In the genomic region with DNA sequence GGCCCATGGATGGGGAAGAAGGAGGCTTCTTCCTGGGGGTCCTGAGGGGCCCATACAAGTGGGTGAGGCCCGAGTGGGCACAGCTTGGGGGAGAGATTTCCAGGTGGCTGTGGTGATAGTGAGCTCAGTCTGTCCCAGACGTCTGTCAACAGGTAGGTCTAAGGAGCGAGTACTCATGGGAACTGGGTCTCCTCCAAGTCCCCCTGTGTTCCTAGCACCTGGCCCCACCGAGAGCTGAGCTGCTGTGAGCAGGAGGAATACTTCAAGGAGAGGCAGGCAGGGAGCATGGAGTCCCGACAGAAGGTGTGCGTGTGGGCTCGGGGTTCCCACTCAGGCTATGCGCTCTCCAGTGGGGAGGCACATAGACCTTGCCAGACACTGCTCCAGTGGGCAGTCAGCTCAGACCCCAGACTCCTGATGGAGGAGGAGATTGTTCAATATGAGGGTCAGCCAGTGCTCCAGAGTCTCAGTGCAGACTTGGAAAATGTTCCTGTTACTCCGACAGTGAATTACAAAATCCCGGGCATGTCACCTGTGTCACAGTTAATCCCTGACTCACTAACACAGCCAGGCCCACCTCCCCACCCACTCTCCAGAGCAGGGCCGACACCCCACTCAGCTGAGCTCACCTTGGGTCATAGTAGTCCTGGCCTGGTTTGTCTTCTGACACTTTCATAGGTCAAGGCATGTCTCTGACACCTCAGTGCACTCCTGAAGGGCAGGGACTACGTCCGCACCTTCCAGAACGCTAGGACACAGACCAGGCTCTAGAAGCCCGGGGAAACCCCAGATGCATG, we compare ENCODE assay signal across 22 cellular contexts. TPM values are rescaled to one million over a fixed set of nuclear protein-coding genes. Genes with fewer than 3 reads are reported as not detected.
A peak's percentile ranks its signal among the peaks of the same experiment; 100 is the strongest.
DNase-seq lines count a peak whose midpoint lies in the region; ATAC-seq, FAIRE-seq and TF ChIP-seq lines count a peak whose summit lies in the region.
"Had no signal": no experiment of that assay in that cellular context is flagged by ENCODE, and none has a peak within 500 bp of the region (broad histone marks: within the 10 kb centered on the region; RNA-seq: fewer than 3 reads in every experiment).

No MANE protein-coding gene starts in this region.

- ATAC-seq in HepG2 (no peak), GM19463 (IDR thresholded peaks at IDR 0.05; ENCODE audit: unreplicated experiment) (no peak)
- ATAC-seq: HCT116, K562 had no signal

- peaks cover 9 to 13% of the 10 kb centered on the region in 2 experiments for H3K4me1 Mint-ChIP-seq in H9

- no peak overlapping the region for H3K27ac Mint-ChIP-seq in H9

- H3T11ph ChIP-seq in H9 (ENCODE audit: low read length) = no peak overlapping the region

- no peaks in the 10 kb centered on the region for H3K36me3 ChIP-seq in stomach
- H3K36me3 ChIP-seq in HepG2 (replicated peaks in 1 of 2; ENCODE audit: control insufficient read depth in 1 of 2, insufficient read depth in 2 of 2, low read length in 2 of 2) = no peaks in the 10 kb centered on the region

- CTCF ChIA-PET in HepG2 (lab: Yijun Ruan, JAX; ENCODE audit: low intra/inter-chr PET ratio, low total read pairs) = no interaction called here

- H3K4me2 ChIP-seq in H9 (ENCODE audit: insufficient read depth, insufficient read length, low read length) (no peak overlapping the region), HepG2 (ENCODE audit: low read depth, low read length) (no peak overlapping the region)
- H3K4me2 ChIP-seq: SK-N-SH had no signal

- H3K56ac ChIP-seq in H9 (ENCODE audit: insufficient read length, low read depth, low read length) = no peak overlapping the region

- peak; percentile 20 for DNase-seq in D341Med (ENCODE audit: low spot score)
- DNase-seq in H9 = peak; percentile 14
- peak; percentile 5 for DNase-seq in iPS-NIHi7 (ENCODE audit: extremely low spot score)
- peak; percentile 20 for DNase-seq in stomach
- no peak for DNase-seq in HepG2 (ENCODE audit: low spot score)
- DNase-seq in NCI-H510A treated with DMSO at 0.1 percent for 48 hours (lab: John Stamatoyannopoulos, UW) = no peak
- DNase-seq: ACHN, AML-193, DMS 273 treated with DMSO at 0.1 percent for 48 hours, GF-D8, GM23248, NCI-H1105, NCI-H1694, NCI-H2081 treated with DMSO at 0.1 percent for 48 hours, NCI-H774, OCI-M1, SHP77 treated with DMSO at 0.1 percent for 48 hours had no signal

- H3K4ac ChIP-seq in H9 (ENCODE audit: low read depth, low read length) = no peak overlapping the region

- no peak for TF ChIP-seq RAD21 in HepG2 (CRISPR knock-in tag; IDR thresholded peaks at IDR 0.05)

- H3K27ac ChIP-seq in H9 (ENCODE audit: insufficient read length, low read depth, low read length) (no peak overlapping the region), stomach (no peak overlapping the region), HepG2 (ENCODE audit: extremely low read length, insufficient read depth, low read length) (no peak overlapping the region)
- H3K27ac ChIP-seq: GM23248 had no signal

- H3K36me3 Mint-ChIP-seq in H9 (ENCODE audit: insufficient read depth in 1 of 3, low read depth in 3 of 3) = no peaks in the 10 kb centered on the region

- TF ChIP-seq POLR2A in stomach (IDR thresholded peaks at IDR 0.05) (no peak), HepG2 (IDR thresholded peaks at IDR 0.05; ENCODE audit: insufficient read depth in 1 of 2, low read depth in 2 of 2, low read length in 2 of 2) (no peak)

- H3K9ac ChIP-seq in H9 (ENCODE audit: extremely low read depth, insufficient read length, low read length) (no peak overlapping the region), HepG2 (ENCODE audit: insufficient read depth, low read depth, low read length) (no peak overlapping the region)
- H3K9ac ChIP-seq: GM23248, SK-N-SH had no signal

- H4K8ac ChIP-seq in H9 (replicated peaks; ENCODE audit: insufficient read length, low read depth, low read length) = no peak overlapping the region

- no peak overlapping the region for H2BK20ac ChIP-seq in H9 (ENCODE audit: low read depth, low read length, poor library complexity, severe bottlenecking)

- POLR2A ChIA-PET in HepG2 (lab: Yijun Ruan, JAX) = no interaction called here

- H3K4me3 Mint-ChIP-seq in H9 = no peak overlapping the region

- H2BK15ac ChIP-seq in H9 (ENCODE audit: low read depth, low read length) = no peak overlapping the region

- TF ChIP-seq CTCF in H9 (conservative IDR thresholded peaks at IDR 0.05) = no peak
- no peak for TF ChIP-seq CTCF in stomach (IDR thresholded peaks at IDR 0.05)
- no peak for TF ChIP-seq CTCF in HepG2 (CRISPR knock-in tag; IDR thresholded peaks at IDR 0.05)

- H3K27me3 ChIP-seq in H9 (ENCODE audit: insufficient read depth, low read length) (no peaks in the 10 kb centered on the region; the same call in 1 of the 2 replicates), stomach (peaks cover 0 to 62% (median 0%) of the 10 kb centered on the region in 3 donors), HepG2 (ENCODE audit: control insufficient read depth in 1 of 2, insufficient read depth in 2 of 2, low read length in 2 of 2) (peaks cover 2 to 28% of the 10 kb centered on the region in 2 experiments; a peak in 4 of 5 replicates)

- H3K23ac ChIP-seq in H9 (ENCODE audit: insufficient read length, low read depth, low read length) = no peak overlapping the region

- H3K9me3 Mint-ChIP-seq in H9 = no peaks in the 10 kb centered on the region

- WGBS in H9 (ENCODE audit: extremely low coverage, insufficient read length, low lambda C conversion rate) = no CpG with 5 or more reads among the region's 15 CpGs
- 73 to 83% (median 77%) methylated on average over 13 to 15 of the region's 15 CpGs for WGBS in stomach, 5 donors
- whole genome bisulfite sequencing in HepG2 (ENCODE audit: low lambda C conversion rate) = 66% methylated on average over 4 of the region's 15 CpGs

- no peak overlapping the region for H4K91ac ChIP-seq in H9 (ENCODE audit: insufficient read length, low read depth, low read length)

- H4K5ac ChIP-seq in H9 (ENCODE audit: insufficient read length, low read depth, low read length) = no peak overlapping the region

- H2AK5ac ChIP-seq in H9 (ENCODE audit: insufficient read length, low read length) = no peak overlapping the region

- no peak for FAIRE-seq in HepG2 (lab: Jason Lieb, UNC)
- FAIRE-seq: K562 had no signal

- H3K79me2 ChIP-seq in H9 (ENCODE audit: insufficient read depth, low read length) = no peaks in the 10 kb centered on the region
- no peaks in the 10 kb centered on the region for H3K79me2 ChIP-seq in HepG2 (ENCODE audit: insufficient read depth, low read length)

- no peak overlapping the region for H2BK12ac ChIP-seq in H9 (ENCODE audit: insufficient read length, low read depth, low read length)

- H3K27me3 Mint-ChIP-seq in H9 (ENCODE audit: low read depth) = peaks cover 55% of the 10 kb centered on the region

- in situ Hi-C loops in HepG2 (cut with HindIII; ENCODE audit: extremely low pct_ligation_motif_present, low pct_unique_long_range_greater_than_20kb) = no loop called here

- no peak overlapping the region for H3K14ac ChIP-seq in H9 (ENCODE audit: insufficient read depth, low read length)

- H3K18ac ChIP-seq in H9 (ENCODE audit: insufficient read length, low read depth, low read length) = no peak overlapping the region

- H3K4me3 ChIP-seq in stomach = no peak overlapping the region
- H3K4me3 ChIP-seq in HepG2 (replicated peaks in 1 of 3; ENCODE audit: insufficient read depth in 1 of 3, low read depth in 2 of 3, low read length in 3 of 3) = no peak overlapping the region
- H3K4me3 ChIP-seq: GM23248, K562 had no signal

- H2BK120ac ChIP-seq in H9 (ENCODE audit: low read depth, low read length, poor library complexity, severe bottlenecking) = no peak overlapping the region

- H3K23me2 ChIP-seq in H9 (ENCODE audit: insufficient read length, low read depth, low read length, poor library complexity, severe bottlenecking) = no peaks in the 10 kb centered on the region

- no peak overlapping the region for H2BK5ac ChIP-seq in H9 (ENCODE audit: insufficient read length, low read length)

- TF ChIP-seq EP300 in stomach (IDR thresholded peaks at IDR 0.05) = no peak
- TF ChIP-seq EP300 in HepG2 (IDR thresholded peaks at IDR 0.05; ENCODE audit: low read depth in 2 of 2, low read length in 2 of 2) = no peak
- TF ChIP-seq EP300 in HepG2 (CRISPR knock-in tag; IDR thresholded peaks at IDR 0.05; ENCODE audit: borderline replicate concordance) = no peak

- intact Hi-C loops in stomach (cut with DNase I; ENCODE audit: low total_unique reads) (no loop called here), HepG2 (cut with micrococcal nuclease; ENCODE audit: unreplicated experiment) (no loop called here)

- BruUV-seq in HepG2 (replicated peaks; lab: Mats Ljungman, UMichigan) = no TSS peak

- H4K20me1 ChIP-seq in H9 (ENCODE audit: control insufficient read depth, insufficient read depth, insufficient read length) (no peaks in the 10 kb centered on the region), HepG2 (ENCODE audit: insufficient read depth, low read length) (no peaks in the 10 kb centered on the region)

- no peak overlapping the region for H2AFZ ChIP-seq in H9 (ENCODE audit: low read length)
- no peak overlapping the region for H2AFZ ChIP-seq in HepG2 (ENCODE audit: low read length)
- H2AFZ ChIP-seq: GM23248 had no signal

- no peaks in the 10 kb centered on the region for H3K4me1 ChIP-seq in H9 (ENCODE audit: insufficient read depth, low read length)
- no peaks in the 10 kb centered on the region for H3K4me1 ChIP-seq in stomach
- H3K4me1 ChIP-seq in HepG2 (ENCODE audit: insufficient read depth, low read length) = peaks cover 13% of the 10 kb centered on the region

- no peaks in the 10 kb centered on the region for H3K79me1 ChIP-seq in H9 (ENCODE audit: insufficient read depth, low read depth, low read length, poor library complexity, severe bottlenecking)

- H3K9me3 ChIP-seq in H9 (ENCODE audit: control insufficient read depth, low read depth, low read length) = no peaks in the 10 kb centered on the region
- no peaks in the 10 kb centered on the region for H3K9me3 ChIP-seq in stomach
- no peaks in the 10 kb centered on the region for H3K9me3 ChIP-seq in HepG2 (ENCODE audit: low read length)
- H3K9me3 ChIP-seq: SK-N-SH had no signal

RNA-seq across cellular contexts. Expression of a gene that starts 28.2 kb away (rescaled TPM):
- total RNA-seq in H9 (2021) (not detected in 2 replicates), stomach (not detected), HepG2 (2016; rRNA removed; fragmentation: Illumina TruSeq; extraction: Trizol) (not detected in 2 replicates)
- polyA plus RNA-seq in stomach (not detected), HepG2 (2011; rRNA removed) (not detected in 2 replicates)
- total RNA-seq in HepG2 (2016; cell fraction: cytosol; rRNA removed; fragmentation: Illumina TruSeq; extraction: Trizol; ENCODE audit: low read depth) = not detected in 2 replicates
- total RNA-seq in HepG2 (2016; cell fraction: insoluble cytoplasmic fraction; rRNA removed; fragmentation: Illumina TruSeq; extraction: Trizol) = not detected in 2 replicates
- not detected in 2 replicates for total RNA-seq in HepG2 (2016; cell fraction: membrane; rRNA removed; fragmentation: Illumina TruSeq; extraction: Trizol)
- total RNA-seq in HepG2 (2016; cell fraction: nucleus; rRNA removed; fragmentation: Illumina TruSeq; extraction: Trizol) = not detected in 2 replicates
- not detected in 2 replicates for polyA plus RNA-seq in HepG2 (2011; cell fraction: cytosol; rRNA removed)
- not detected in 2 replicates for polyA plus RNA-seq in HepG2 (2011; cell fraction: nucleus; rRNA removed)
- not detected in 2 replicates for polyA plus RNA-seq in HepG2 (2012)
- not detected in 2 replicates for polyA plus RNA-seq in HepG2 (2016; cell fraction: cytosol; fragmentation: Illumina TruSeq; extraction: Trizol; ENCODE audit: low read depth)
- polyA plus RNA-seq in HepG2 (2016; cell fraction: insoluble cytoplasmic fraction; fragmentation: Illumina TruSeq; extraction: Trizol; ENCODE audit: low read depth) = not detected in 2 replicates
- polyA plus RNA-seq in HepG2 (2016; cell fraction: membrane; fragmentation: Illumina TruSeq; extraction: Trizol; ENCODE audit: low read depth) = not detected in 2 replicates
- not detected in 2 replicates for polyA plus RNA-seq in HepG2 (2016; cell fraction: nucleus; fragmentation: Illumina TruSeq; extraction: Trizol; ENCODE audit: insufficient read depth, low read depth)
- not detected in 2 replicates for polyA minus RNA-seq in HepG2 (2011; rRNA and poly(A)+ RNA removed; ENCODE audit: low replicate concordance)
- polyA minus RNA-seq in HepG2 (2011; cell fraction: cytosol; rRNA and poly(A)+ RNA removed) = not detected in 2 replicates
- polyA minus RNA-seq in HepG2 (2011; cell fraction: nucleus; rRNA and poly(A)+ RNA removed) = not detected in 2 replicates
- total RNA-seq: GM23248, K562, NCI-H460 had no signal
- polyA plus RNA-seq: GM23248, K562, SK-N-SH had no signal

RNA-seq across cellular contexts. Expression of a gene that starts 37.4 kb away (rescaled TPM):
- not detected in 2 replicates for total RNA-seq in H9 (2021)
- 1 to 10 TPM in 1 of 5 donors, not detected in 4; 8.7 TPM for total RNA-seq in stomach
- not detected for polyA plus RNA-seq in stomach
- total RNA-seq in HepG2 (2016; rRNA removed; fragmentation: Illumina TruSeq; extraction: Trizol) = not detected in 2 replicates
- not detected in 2 replicates for total RNA-seq in HepG2 (2016; cell fraction: cytosol; rRNA removed; fragmentation: Illumina TruSeq; extraction: Trizol; ENCODE audit: low read depth)
- not detected in 2 replicates for total RNA-seq in HepG2 (2016; cell fraction: insoluble cytoplasmic fraction; rRNA removed; fragmentation: Illumina TruSeq; extraction: Trizol)
- total RNA-seq in HepG2 (2016; cell fraction: membrane; rRNA removed; fragmentation: Illumina TruSeq; extraction: Trizol) = not detected in 2 replicates
- total RNA-seq in HepG2 (2016; cell fraction: nucleus; rRNA removed; fragmentation: Illumina TruSeq; extraction: Trizol) = not detected in 2 replicates
- polyA plus RNA-seq in HepG2 (2011; rRNA removed) = not detected in 2 replicates
- not detected in 2 replicates for polyA plus RNA-seq in HepG2 (2011; cell fraction: cytosol; rRNA removed)
- not detected in 2 replicates for polyA plus RNA-seq in HepG2 (2011; cell fraction: nucleus; rRNA removed)
- polyA plus RNA-seq in HepG2 (2012) = not detected in 2 replicates
- polyA plus RNA-seq in HepG2 (2016; cell fraction: cytosol; fragmentation: Illumina TruSeq; extraction: Trizol; ENCODE audit: low read depth) = not detected in 2 replicates
- polyA plus RNA-seq in HepG2 (2016; cell fraction: insoluble cytoplasmic fraction; fragmentation: Illumina TruSeq; extraction: Trizol; ENCODE audit: low read depth) = not detected in 2 replicates
- not detected in 2 replicates for polyA plus RNA-seq in HepG2 (2016; cell fraction: membrane; fragmentation: Illumina TruSeq; extraction: Trizol; ENCODE audit: low read depth)
- polyA plus RNA-seq in HepG2 (2016; cell fraction: nucleus; fragmentation: Illumina TruSeq; extraction: Trizol; ENCODE audit: insufficient read depth, low read depth) = not detected in 2 replicates
- polyA minus RNA-seq in HepG2 (2011; rRNA and poly(A)+ RNA removed; ENCODE audit: low replicate concordance) = not detected in 2 replicates
- not detected in 2 replicates for polyA minus RNA-seq in HepG2 (2011; cell fraction: cytosol; rRNA and poly(A)+ RNA removed)
- polyA minus RNA-seq in HepG2 (2011; cell fraction: nucleus; rRNA and poly(A)+ RNA removed) = not detected in 2 replicates
- total RNA-seq: GM23248, K562, NCI-H460 had no signal
- polyA plus RNA-seq: GM23248, K562, SK-N-SH had no signal

RNA-seq across cellular contexts. Expression of a gene that starts 41.1 kb away (rescaled TPM):
- total RNA-seq in H9 (2021) (not detected in 2 replicates), stomach (under 1 TPM in 1 of 5 donors, not detected in 4; 0.73 TPM), HepG2 (2016; rRNA removed; fragmentation: Illumina TruSeq; extraction: Trizol) (not detected in 2 replicates)
- polyA plus RNA-seq in stomach (under 1 TPM in 1 of 3 donors, not detected in 2; 0.20 TPM), HepG2 (2011; rRNA removed) (not detected in 2 replicates)
- total RNA-seq in HepG2 (2016; cell fraction: cytosol; rRNA removed; fragmentation: Illumina TruSeq; extraction: Trizol; ENCODE audit: low read depth) = not detected in 2 replicates
- total RNA-seq in HepG2 (2016; cell fraction: insoluble cytoplasmic fraction; rRNA removed; fragmentation: Illumina TruSeq; extraction: Trizol) = not detected in 2 replicates
- total RNA-seq in HepG2 (2016; cell fraction: membrane; rRNA removed; fragmentation: Illumina TruSeq; extraction: Trizol) = not detected in 2 replicates
- total RNA-seq in HepG2 (2016; cell fraction: nucleus; rRNA removed; fragmentation: Illumina TruSeq; extraction: Trizol) = not detected in 2 replicates
- not detected in 2 replicates for polyA plus RNA-seq in HepG2 (2011; cell fraction: cytosol; rRNA removed)
- polyA plus RNA-seq in HepG2 (2011; cell fraction: nucleus; rRNA removed) = not detected in 2 replicates
- not detected in 2 replicates for polyA plus RNA-seq in HepG2 (2012)
- not detected in 2 replicates for polyA plus RNA-seq in HepG2 (2016; cell fraction: cytosol; fragmentation: Illumina TruSeq; extraction: Trizol; ENCODE audit: low read depth)
- not detected in 2 replicates for polyA plus RNA-seq in HepG2 (2016; cell fraction: insoluble cytoplasmic fraction; fragmentation: Illumina TruSeq; extraction: Trizol; ENCODE audit: low read depth)
- not detected in 2 replicates for polyA plus RNA-seq in HepG2 (2016; cell fraction: membrane; fragmentation: Illumina TruSeq; extraction: Trizol; ENCODE audit: low read depth)
- not detected in 2 replicates for polyA plus RNA-seq in HepG2 (2016; cell fraction: nucleus; fragmentation: Illumina TruSeq; extraction: Trizol; ENCODE audit: insufficient read depth, low read depth)
- polyA minus RNA-seq in HepG2 (2011; rRNA and poly(A)+ RNA removed; ENCODE audit: low replicate concordance) = 0.09 TPM in 1 of 2 replicates, not detected in the other
- polyA minus RNA-seq in HepG2 (2011; cell fraction: cytosol; rRNA and poly(A)+ RNA removed) = not detected in 2 replicates
- polyA minus RNA-seq in HepG2 (2011; cell fraction: nucleus; rRNA and poly(A)+ RNA removed) = not detected in 2 replicates
- total RNA-seq: GM23248, K562, NCI-H460 had no signal
- polyA plus RNA-seq: GM23248, K562 had no signal

Comparison
In these comparisons a context has a peak if more than half of its experiments do, and no peak if none do; other contexts are left out.
1. DNase-seq: peak in D341Med (single experiment), H9 (single experiment), iPS-NIHi7 (single experiment) and stomach (single experiment); none in HepG2 (single experiment) and NCI-H510A treated with DMSO at 0.1 percent for 48 hours (single experiment).